In genomic region chr16:30760160-30760559, GRCh38 we compare ENCODE assay signal across 14 cellular contexts. TPM values are rescaled to one million over a fixed set of nuclear protein-coding genes. Genes with fewer than 3 reads are reported as not detected.
DNase-seq lines count a peak whose midpoint lies in the region; ATAC-seq and TF ChIP-seq lines count a peak whose summit lies in the region.
"Had no signal": no experiment of that assay in that cellular context is flagged by ENCODE, and none has a peak within 500 bp of the region (broad histone marks: within the 10 kb centered on the region; RNA-seq: fewer than 3 reads in every experiment).

No MANE protein-coding gene starts in this region.

- peaks cover 43% of the 10 kb centered on the region for H3K36me3 ChIP-seq in left ventricle myocardium inferior
- peaks cover 38% of the 10 kb centered on the region for H3K36me3 ChIP-seq in RWPE2 (ENCODE audit: low read depth)
- peaks cover 61% of the 10 kb centered on the region for H3K36me3 ChIP-seq in mesodermal cell (ENCODE audit: control insufficient read depth, insufficient read depth, low read length)

- H3K27ac ChIP-seq in left ventricle myocardium inferior (replicated peaks): no peak overlapping the region
- no peak overlapping the region for H3K27ac ChIP-seq in RWPE2 (ENCODE audit: poor library complexity, severe bottlenecking)
- no peak overlapping the region for H3K27ac ChIP-seq in mesodermal cell (ENCODE audit: low read depth, low read length, severe bottlenecking)

- no peak for ATAC-seq in Right ventricle myocardium inferior
- ATAC-seq in RWPE2 (ENCODE audit: low read depth): no peak
- ATAC-seq: right cardiac atrium had no signal

- intact Hi-C loops in left ventricle myocardium inferior (cut with micrococcal nuclease): no loop called here
- intact Hi-C loops in Right ventricle myocardium inferior (cut with DNase I): no loop called here

- H3K4me3 ChIP-seq in left ventricle myocardium inferior: no peak overlapping the region
- H3K4me3 ChIP-seq in RWPE2 (ENCODE audit: severe bottlenecking): no peak overlapping the region
- peak overlapping the region; percentile 87 for H3K4me3 ChIP-seq in mesodermal cell (ENCODE audit: extremely low read depth, insufficient read depth, low read length, poor library complexity, severe bottlenecking)

- H3K4me1 ChIP-seq in left ventricle myocardium inferior (peaks cover 37% of the 10 kb centered on the region), RWPE2 (ENCODE audit: insufficient read depth, poor library complexity, severe bottlenecking) (peaks cover 10% of the 10 kb centered on the region), mesodermal cell (ENCODE audit: control insufficient read depth, insufficient read depth, low read length, poor library complexity, severe bottlenecking) (peaks cover 17% of the 10 kb centered on the region)

- TF ChIP-seq CTCF in left ventricle myocardium inferior (IDR thresholded peaks at IDR 0.05; ENCODE audit: borderline replicate concordance) (no peak), RWPE2 (IDR thresholded peaks at IDR 0.05; ENCODE audit: poor library complexity, severe bottlenecking) (no peak)

- H3K9me3 ChIP-seq in left ventricle myocardium inferior (replicated peaks) (no peaks in the 10 kb centered on the region), RWPE2 (ENCODE audit: severe bottlenecking) (no peaks in the 10 kb centered on the region), mesodermal cell (ENCODE audit: control insufficient read depth, low read length) (no peaks in the 10 kb centered on the region)

- 78 to 87% methylated on average over 4 to 5 of the region's 7 CpGs for WGBS in mesodermal cell (ENCODE audit: insufficient coverage in 2 of 2), 2 experiments

- DNase-seq in left ventricle myocardium inferior (peak; percentile 3), Right ventricle myocardium inferior (ENCODE audit: missing footprints) (no peak), RWPE2 (ENCODE audit: low spot score) (peak; percentile 45), HuH-7 (ENCODE audit: low spot score) (no peak), HPDE6-E6E7 (ENCODE audit: extremely low spot score) (no peak)
- DNase-seq in activated CD4-positive, CD25-positive, alpha-beta regulatory T cell (lab: John Stamatoyannopoulos, UW): no peak
- DNase-seq in stimulated activated CD4-positive, alpha-beta T cell treated with anti-CD3 and anti-CD28 coated beads, Interleukin-4, amount 100 ng/mL, for 1 hour: no peak
- DNase-seq: anterior cingulate cortex; effector CD4-positive, alpha-beta T cell; H7; NCI-H1105 treated with DMSO at 0.1 percent for 48 hours; NCI-H510A treated with DMSO at 0.1 percent for 48 hours had no signal

- H3K27me3 ChIP-seq in left ventricle myocardium inferior (ENCODE audit: low read depth) (no peaks in the 10 kb centered on the region), RWPE2 (ENCODE audit: insufficient read depth, poor library complexity, severe bottlenecking) (no peaks in the 10 kb centered on the region)

RNA-seq across cellular contexts. Expression of gene CFAP119, which starts 1.7 kb away (rescaled TPM):
- total RNA-seq in left ventricle myocardium inferior (0.69 TPM), Right ventricle myocardium inferior (0.89 TPM)
- polyA plus RNA-seq in mesodermal cell (2013, experiment 1 of 2): 4.5 TPM
- 5.3 TPM for polyA plus RNA-seq in mesodermal cell (2013, experiment 2 of 2)

RNA-seq across cellular contexts. Expression of gene RNF40, which starts 2.0 kb away (rescaled TPM):
- 35.6 TPM for total RNA-seq in left ventricle myocardium inferior
- total RNA-seq in Right ventricle myocardium inferior: 42.6 TPM
- polyA plus RNA-seq in mesodermal cell (2013, experiment 1 of 2): 77.9 TPM
- polyA plus RNA-seq in mesodermal cell (2013, experiment 2 of 2): 66.5 TPM

RNA-seq across cellular contexts. Expression of gene PHKG2, which starts 11.9 kb away (rescaled TPM):
- total RNA-seq in left ventricle myocardium inferior (15.6 TPM), Right ventricle myocardium inferior (12.6 TPM)
- 32.7 TPM for polyA plus RNA-seq in mesodermal cell (2013, experiment 1 of 2)
- polyA plus RNA-seq in mesodermal cell (2013, experiment 2 of 2): 27.0 TPM

RNA-seq across cellular contexts. Expression of gene ZNF629, which starts 26.8 kb away (rescaled TPM):
- total RNA-seq in left ventricle myocardium inferior (21.1 TPM), Right ventricle myocardium inferior (17.4 TPM)
- 19.6 TPM for polyA plus RNA-seq in mesodermal cell (2013, experiment 1 of 2)
- 18.7 TPM for polyA plus RNA-seq in mesodermal cell (2013, experiment 2 of 2)

Comparison
In these comparisons a context has a peak if more than half of its experiments do, and no peak if none do; other contexts are left out.
1. DNase-seq: peak in left ventricle myocardium inferior (single experiment) and RWPE2 (single experiment); none in Right ventricle myocardium inferior (single experiment), activated CD4-positive, CD25-positive, alpha-beta regulatory T cell (0 of 4), HuH-7 (single experiment), stimulated activated CD4-positive, alpha-beta T cell treated with anti-CD3 and anti-CD28 coated beads, Interleukin-4, amount 100 ng/mL, for 1 hour (single experiment) and HPDE6-E6E7 (single experiment).